11 cellular contexts compared by ENCODE assay signal in genomic region chr17:35536664-35537160, GRCh38. TPM values are rescaled to one million over a fixed set of nuclear protein-coding genes. Genes with fewer than 3 reads are reported as not detected.
A peak's percentile ranks its signal among the peaks of the same experiment; 100 is the strongest.
DNase-seq lines count a peak whose midpoint lies in the region; ATAC-seq, FAIRE-seq and TF ChIP-seq lines count a peak whose summit lies in the region.
"Had no signal": no experiment of that assay in that cellular context is flagged by ENCODE, and none has a peak within 500 bp of the region (broad histone marks: within the 10 kb centered on the region; RNA-seq: fewer than 3 reads in every experiment).

No MANE protein-coding gene starts in this region.

- H3K4me3 Mint-ChIP-seq in activated T-helper 2 cell treated with anti-CD3 and anti-CD28 coated beads, Interferon-gamma antibody, Interleukin-2, Interleukin-4, amounts not matched to agents 10 μg/mL and 5 μg/mL and 100 μg/mL, durations not matched to agents 14 hours and 24 hours and 36 hours (ENCODE audit: low read depth) = peak overlapping the region; percentile 88
- H3K4me3 Mint-ChIP-seq in GM23338 = no peak overlapping the region

- no peak for DNase-seq in GM19239 (ENCODE audit: insufficient read length, low spot score)
- DNase-seq in activated T-helper 2 cell treated with anti-CD3 and anti-CD28 coated beads, Interferon-gamma antibody, Interleukin-2, Interleukin-4, amounts not matched to agents 10 μg/mL and 5 μg/mL and 100 μg/mL, durations not matched to agents 14 hours and 24 hours and 36 hours (ENCODE audit: low spot score) = no peak
- no peak for DNase-seq in GM23248
- no peak for DNase-seq in GM23338 (ENCODE audit: low spot score)
- no peak for DNase-seq in NCI-H510A (lab: John Stamatoyannopoulos, UW)
- DNase-seq: dermis blood vessel endothelial cell, NCI-H2107 had no signal

- no peaks in the 10 kb centered on the region for H3K27me3 ChIP-seq in BLaER1 treated with 17β-estradiol and CSF1 and Interleukin-3, amounts not matched to agents 10 nM and 100 nM
- no peaks in the 10 kb centered on the region for H3K27me3 ChIP-seq in parathyroid adenoma (ENCODE audit: control insufficient read depth, insufficient read depth, low read length)
- H3K27me3 ChIP-seq in GM23248 (replicated peaks; ENCODE audit: insufficient read depth) = no peaks in the 10 kb centered on the region
- no peaks in the 10 kb centered on the region for H3K27me3 ChIP-seq in GM23338 (ENCODE audit: insufficient read depth)

- intact Hi-C loops in activated T-helper 2 cell treated with anti-CD3 and anti-CD28 coated beads, Interferon-gamma antibody, Interleukin-2, Interleukin-4, amounts not matched to agents 10 μg/mL and 5 μg/mL and 100 μg/mL, durations not matched to agents 14 hours and 24 hours and 36 hours (cut with micrococcal nuclease) = loop anchor here (1.0 to 5.0 kb wide), 6 partner anchors 50 to 489 kb away; partner anchors contain the start of genes SLFN11 and SLFN12

- no peaks in the 10 kb centered on the region for H3K9me3 Mint-ChIP-seq in activated T-helper 2 cell treated with anti-CD3 and anti-CD28 coated beads, Interferon-gamma antibody, Interleukin-2, Interleukin-4, amounts not matched to agents 10 μg/mL and 5 μg/mL and 100 μg/mL, durations not matched to agents 14 hours and 24 hours and 36 hours
- H3K9me3 Mint-ChIP-seq in GM23338 = no peaks in the 10 kb centered on the region

- in situ Hi-C loops in GM23248 (cut with MboI) = loop anchor here (5.0 kb wide), 2 partner anchors 224 to 369 kb away; no protein-coding TSS in a partner anchor

- H3K27ac ChIP-seq in BLaER1 treated with 17β-estradiol and CSF1 and Interleukin-3, amounts not matched to agents 10 nM and 100 nM = peak overlapping the region in 6 of 11 experiments; percentile 2 to 92 (median 44); a peak in 6 of 22 replicates
- H3K27ac ChIP-seq in parathyroid adenoma = peak overlapping the region; percentile 45
- H3K27ac ChIP-seq in GM23248 = no peak overlapping the region
- no peak overlapping the region for H3K27ac ChIP-seq in GM23338 (ENCODE audit: low read depth)

- peak overlapping the region; percentile 99 for H3K27ac Mint-ChIP-seq in activated T-helper 2 cell treated with anti-CD3 and anti-CD28 coated beads, Interferon-gamma antibody, Interleukin-2, Interleukin-4, amounts not matched to agents 10 μg/mL and 5 μg/mL and 100 μg/mL, durations not matched to agents 14 hours and 24 hours and 36 hours
- no peak overlapping the region for H3K27ac Mint-ChIP-seq in GM23338

- peaks cover 25% of the 10 kb centered on the region for H3K36me3 Mint-ChIP-seq in activated T-helper 2 cell treated with anti-CD3 and anti-CD28 coated beads, Interferon-gamma antibody, Interleukin-2, Interleukin-4, amounts not matched to agents 10 μg/mL and 5 μg/mL and 100 μg/mL, durations not matched to agents 14 hours and 24 hours and 36 hours (ENCODE audit: low read depth)
- no peaks in the 10 kb centered on the region for H3K36me3 Mint-ChIP-seq in GM23338 (ENCODE audit: low read depth)

- TF ChIP-seq CTCF in parathyroid adenoma (IDR thresholded peaks at IDR 0.05) = no peak
- TF ChIP-seq CTCF in GM23338 (conservative IDR thresholded peaks at IDR 0.05; ENCODE audit: low read depth in 2 of 2) = no peak

- ATAC-seq in GM23338 = no peak
- ATAC-seq in HG03460 (IDR thresholded peaks at IDR 0.05; ENCODE audit: unreplicated experiment) = no peak

- H3K4me3 ChIP-seq in BLaER1 treated with 17β-estradiol and CSF1 and Interleukin-3, amounts not matched to agents 10 nM and 100 nM = no peak overlapping the region
- H3K4me3 ChIP-seq in parathyroid adenoma (ENCODE audit: low read depth, low read length) (no peak overlapping the region), GM23248 (no peak overlapping the region), GM23338 (no peak overlapping the region)

- WGBS in GM23248 (ENCODE audit: low coverage in 1 of 2, low lambda C conversion rate in 2 of 2, missing lambda C conversion rate in 2 of 2), 2 experiments = 78 to 87% methylated on average over 13 of the region's 13 CpGs

- H3K4me2 ChIP-seq in BLaER1 treated with 17β-estradiol and CSF1 and Interleukin-3, amounts not matched to agents 10 nM and 100 nM = peak overlapping the region; percentile 48 to 88 (median 72)
- H3K4me2 ChIP-seq in parathyroid adenoma (ENCODE audit: low read length) (no peak overlapping the region), GM23248 (ENCODE audit: unreplicated experiment) (no peak overlapping the region), GM23338 (no peak overlapping the region)

- FAIRE-seq in GM19239 (lab: Jason Lieb, UNC) = peak; percentile 83
- FAIRE-seq: H54 had no signal

- peaks cover 5% of the 10 kb centered on the region; the same call in 1 of the 2 replicates for H3F3A ChIP-seq in GM23248 (ENCODE audit: insufficient read depth)
- H3F3A ChIP-seq in GM23338 (replicated peaks; ENCODE audit: low read depth) = no peaks in the 10 kb centered on the region

- H3K27me3 Mint-ChIP-seq in activated T-helper 2 cell treated with anti-CD3 and anti-CD28 coated beads, Interferon-gamma antibody, Interleukin-2, Interleukin-4, amounts not matched to agents 10 μg/mL and 5 μg/mL and 100 μg/mL, durations not matched to agents 14 hours and 24 hours and 36 hours (ENCODE audit: low read depth) = no peaks in the 10 kb centered on the region
- H3K27me3 Mint-ChIP-seq in GM23338 (ENCODE audit: insufficient read depth, low read depth, poor library complexity) = peaks cover 4% of the 10 kb centered on the region

- no peak overlapping the region for H2AFZ ChIP-seq in parathyroid adenoma
- no peak overlapping the region for H2AFZ ChIP-seq in GM23248
- H2AFZ ChIP-seq in GM23338 = no peak overlapping the region

- no peaks in the 10 kb centered on the region for H3K9me3 ChIP-seq in BLaER1 treated with 17β-estradiol and CSF1 and Interleukin-3, amounts not matched to agents 10 nM and 100 nM (replicated peaks in 1 of 11)
- H3K9me3 ChIP-seq in parathyroid adenoma (ENCODE audit: control insufficient read depth, low read length) (no peaks in the 10 kb centered on the region), GM23248 (ENCODE audit: low read depth) (no peaks in the 10 kb centered on the region)

- no peaks in the 10 kb centered on the region for H3K36me3 ChIP-seq in BLaER1 treated with 17β-estradiol and CSF1 and Interleukin-3, amounts not matched to agents 10 nM and 100 nM
- H3K36me3 ChIP-seq in parathyroid adenoma (ENCODE audit: control insufficient read depth, insufficient read depth, low read length) = no peaks in the 10 kb centered on the region
- no peaks in the 10 kb centered on the region for H3K36me3 ChIP-seq in GM23248 (ENCODE audit: low read depth)
- no peaks in the 10 kb centered on the region for H3K36me3 ChIP-seq in GM23338 (ENCODE audit: insufficient read depth)

- H3K9me2 ChIP-seq in GM23248 (ENCODE audit: insufficient read depth) (no peaks in the 10 kb centered on the region), GM23338 (ENCODE audit: insufficient read depth) (no peaks in the 10 kb centered on the region)

- peaks cover 45 to 54% (median 49%) of the 10 kb centered on the region in 10 experiments for H3K4me1 ChIP-seq in BLaER1 treated with 17β-estradiol and CSF1 and Interleukin-3, amounts not matched to agents 10 nM and 100 nM
- H3K4me1 ChIP-seq in parathyroid adenoma (no peaks in the 10 kb centered on the region), GM23248 (ENCODE audit: insufficient read depth) (no peaks in the 10 kb centered on the region), GM23338 (ENCODE audit: insufficient read depth) (no peaks in the 10 kb centered on the region)

- peak overlapping the region in 2 of 11 experiments; percentile 3 to 9; a peak in 3 of 22 replicates for H3K9ac ChIP-seq in BLaER1 treated with 17β-estradiol and CSF1 and Interleukin-3, amounts not matched to agents 10 nM and 100 nM
- no peak overlapping the region for H3K9ac ChIP-seq in parathyroid adenoma
- no peak overlapping the region for H3K9ac ChIP-seq in GM23248

- no peaks in the 10 kb centered on the region for H4K20me1 ChIP-seq in BLaER1 treated with 17β-estradiol and CSF1 and Interleukin-3, amounts not matched to agents 10 nM and 100 nM
- no peaks in the 10 kb centered on the region for H4K20me1 ChIP-seq in GM23248 (ENCODE audit: insufficient read depth)
- H4K20me1 ChIP-seq in GM23338 (replicated peaks; ENCODE audit: insufficient read depth) = no peaks in the 10 kb centered on the region; the same call in 1 of the 2 replicates

- peaks cover 49% of the 10 kb centered on the region for H3K4me1 Mint-ChIP-seq in activated T-helper 2 cell treated with anti-CD3 and anti-CD28 coated beads, Interferon-gamma antibody, Interleukin-2, Interleukin-4, amounts not matched to agents 10 μg/mL and 5 μg/mL and 100 μg/mL, durations not matched to agents 14 hours and 24 hours and 36 hours (ENCODE audit: low read depth)
- H3K4me1 Mint-ChIP-seq in GM23338 = no peaks in the 10 kb centered on the region; the same call in 2 of the 3 replicates

- no peaks in the 10 kb centered on the region for H3K79me2 ChIP-seq in parathyroid adenoma
- no peaks in the 10 kb centered on the region for H3K79me2 ChIP-seq in GM23248 (ENCODE audit: insufficient read depth)
- no peaks in the 10 kb centered on the region for H3K79me2 ChIP-seq in GM23338 (replicated peaks; ENCODE audit: insufficient read depth)

RNA-seq across cellular contexts. Expression of gene SLFN12L, which starts 0.8 kb away (rescaled TPM):
- 37.8 and 41.9 TPM in 2 replicates for total RNA-seq in activated T-helper 2 cell treated with anti-CD3 and anti-CD28 coated beads, Interferon-gamma antibody, Interleukin-2, Interleukin-4, amounts not matched to agents 10 μg/mL and 5 μg/mL and 100 μg/mL, durations not matched to agents 14 hours and 24 hours and 36 hours
- 0.11 TPM in 1 of 2 replicates, not detected in the other for total RNA-seq in GM23248 (2014; rRNA removed; shearing (Covaris generic))
- polyA plus RNA-seq in GM23248 (2016; fragmentation: Nextera tagmentation; extraction: Ambion mirVana) = not detected in 2 replicates
- not detected in 2 replicates for total RNA-seq in GM23338 (2014; rRNA removed; shearing (Covaris generic))
- polyA plus RNA-seq in GM23338 (2016; fragmentation: Nextera tagmentation; extraction: Ambion mirVana) = not detected in 2 replicates

RNA-seq across cellular contexts. Expression of gene SLFN14, which starts 23.9 kb away (rescaled TPM):
- total RNA-seq in activated T-helper 2 cell treated with anti-CD3 and anti-CD28 coated beads, Interferon-gamma antibody, Interleukin-2, Interleukin-4, amounts not matched to agents 10 μg/mL and 5 μg/mL and 100 μg/mL, durations not matched to agents 14 hours and 24 hours and 36 hours = not detected in 2 replicates
- total RNA-seq in GM23248 (2014; rRNA removed; shearing (Covaris generic)) = not detected in 2 replicates
- polyA plus RNA-seq in GM23248 (2016; fragmentation: Nextera tagmentation; extraction: Ambion mirVana) (not detected in 2 replicates), GM23338 (2016; fragmentation: Nextera tagmentation; extraction: Ambion mirVana) (not detected in 2 replicates)
- 0.10 TPM in 1 of 2 replicates, not detected in the other for total RNA-seq in GM23338 (2014; rRNA removed; shearing (Covaris generic))
- total RNA-seq: dermis blood vessel endothelial cell had no signal

RNA-seq across cellular contexts. Expression of gene PEX12, which starts 41.7 kb away (rescaled TPM):
- total RNA-seq in activated T-helper 2 cell treated with anti-CD3 and anti-CD28 coated beads, Interferon-gamma antibody, Interleukin-2, Interleukin-4, amounts not matched to agents 10 μg/mL and 5 μg/mL and 100 μg/mL, durations not matched to agents 14 hours and 24 hours and 36 hours = 4.5 and 4.8 TPM in 2 replicates
- 7.9 and 10.1 TPM in 2 replicates for total RNA-seq in GM23248 (2014; rRNA removed; shearing (Covaris generic))
- polyA plus RNA-seq in GM23248 (2016; fragmentation: Nextera tagmentation; extraction: Ambion mirVana) (6.3 and 6.7 TPM in 2 replicates), GM23338 (2016; fragmentation: Nextera tagmentation; extraction: Ambion mirVana) (1.5 and 2.3 TPM in 2 replicates)
- 1.9 and 2.1 TPM in 2 replicates for total RNA-seq in GM23338 (2014; rRNA removed; shearing (Covaris generic))

RNA-seq across cellular contexts. Expression of gene AP2B1, which starts 50.4 kb away (rescaled TPM):
- total RNA-seq in activated T-helper 2 cell treated with anti-CD3 and anti-CD28 coated beads, Interferon-gamma antibody, Interleukin-2, Interleukin-4, amounts not matched to agents 10 μg/mL and 5 μg/mL and 100 μg/mL, durations not matched to agents 14 hours and 24 hours and 36 hours = 177 and 194 TPM in 2 replicates
- 67.3 and 72.4 TPM in 2 replicates for total RNA-seq in GM23248 (2014; rRNA removed; shearing (Covaris generic))
- polyA plus RNA-seq in GM23248 (2016; fragmentation: Nextera tagmentation; extraction: Ambion mirVana) (85.9 and 92.6 TPM in 2 replicates), GM23338 (2016; fragmentation: Nextera tagmentation; extraction: Ambion mirVana) (82.1 and 89.7 TPM in 2 replicates)
- total RNA-seq in GM23338 (2014; rRNA removed; shearing (Covaris generic)) = 119 and 144 TPM in 2 replicates

Comparison
In these comparisons a context has a peak if more than half of its experiments do, and no peak if none do; other contexts are left out.
1. H3K27ac ChIP-seq: peak in BLaER1 treated with 17β-estradiol and CSF1 and Interleukin-3, amounts not matched to agents 10 nM and 100 nM (6 of 11) and parathyroid adenoma (single experiment); none in GM23248 (single experiment) and GM23338 (single experiment).
2. H3K4me2 ChIP-seq: peak in BLaER1 treated with 17β-estradiol and CSF1 and Interleukin-3, amounts not matched to agents 10 nM and 100 nM (11 of 11); none in parathyroid adenoma (single experiment), GM23248 (single experiment) and GM23338 (single experiment).
3. RNA of gene SLFN12L, which starts 0.8 kb away (total RNA-seq): 37.8 to 41.9 TPM in activated T-helper 2 cell treated with anti-CD3 and anti-CD28 coated beads, Interferon-gamma antibody, Interleukin-2, Interleukin-4, amounts not matched to agents 10 μg/mL and 5 μg/mL and 100 μg/mL, durations not matched to agents 14 hours and 24 hours and 36 hours; 0.11 TPM in GM23248 and not detected in GM23338; every median in the first group is over 10 times any median in the second.